In genomic region chr11:44774131-44774530, GRCh38 we compare ENCODE assay signal across 15 cellular contexts. TPM values are rescaled to one million over a fixed set of nuclear protein-coding genes. Genes with fewer than 3 reads are reported as not detected.
DNase-seq lines count a peak whose midpoint lies in the region; ATAC-seq and TF ChIP-seq lines count a peak whose summit lies in the region.
"Had no signal": no experiment of that assay in that cellular context is flagged by ENCODE, and none has a peak within 500 bp of the region (broad histone marks: within the 10 kb centered on the region; RNA-seq: fewer than 3 reads in every experiment).

No MANE protein-coding gene starts in this region.

- ATAC-seq in heart left ventricle, result peak; percentile 84 to 91 (median 90)
- ATAC-seq in HG03565 (IDR thresholded peaks at IDR 0.05; ENCODE audit: unreplicated experiment), result no peak
- ATAC-seq in GM21447 (IDR thresholded peaks at IDR 0.05; ENCODE audit: unreplicated experiment), result no peak
- ATAC-seq in GM19395 (IDR thresholded peaks at IDR 0.05; ENCODE audit: unreplicated experiment), result no peak

- intact Hi-C loops in heart left ventricle (cut with DNase I) (loop anchor here in 8 of 10 donors (2.0 to 10.0 kb wide), 9 partner anchors 42 to 152 kb away; partner anchors contain the start of gene TSPAN18 (in 1 of the 8)), posterior vena cava (cut with DNase I) (no loop called here)

- TF ChIP-seq POLR2A in heart left ventricle (IDR thresholded peaks at IDR 0.05), result no peak

- 4 to 12% (median 9%) methylated on average over 1 of the region's 1 CpG for WGBS in heart left ventricle, 4 donors

- peak overlapping the region in 1 of 11 experiments; percentile 2; a peak in 2 of 22 replicates for H3K9ac ChIP-seq in BLaER1 treated with 17β-estradiol and CSF1 and Interleukin-3, amounts not matched to agents 10 nM and 100 nM

- H3K9me3 ChIP-seq in BLaER1 treated with 17β-estradiol and CSF1 and Interleukin-3, amounts not matched to agents 10 nM and 100 nM (replicated peaks in 1 of 11), result no peaks in the 10 kb centered on the region
- no peaks in the 10 kb centered on the region for H3K9me3 ChIP-seq in heart left ventricle
- H3K9me3 ChIP-seq: SJSA1, thyroid gland had no signal

- H3K27ac ChIP-seq in BLaER1 treated with 17β-estradiol and CSF1 and Interleukin-3, amounts not matched to agents 10 nM and 100 nM, result no peak overlapping the region; a peak in 1 of 22 replicates
- peak overlapping the region; percentile 29 to 92 (median 75) for H3K27ac ChIP-seq in heart left ventricle
- H3K27ac ChIP-seq: SJSA1, thyroid gland had no signal

- H4K20me1 ChIP-seq in BLaER1 treated with 17β-estradiol and CSF1 and Interleukin-3, amounts not matched to agents 10 nM and 100 nM, result no peaks in the 10 kb centered on the region

- peaks cover 13 to 48% (median 42%) of the 10 kb centered on the region in 10 experiments for H3K4me1 ChIP-seq in BLaER1 treated with 17β-estradiol and CSF1 and Interleukin-3, amounts not matched to agents 10 nM and 100 nM
- peaks cover 7 to 88% (median 62%) of the 10 kb centered on the region in 12 donors for H3K4me1 ChIP-seq in heart left ventricle

- DNase-seq in NCI-H82 (lab: John Stamatoyannopoulos, UW), result peak; percentile 78
- DNase-seq in heart left ventricle, result peak; percentile 79 to 90 (median 85)
- peak; percentile 80 for DNase-seq in posterior vena cava (ENCODE audit: low spot score)
- DNase-seq in SKM-1 treated with dmso at 0.1 percent for 144 hours (lab: John Stamatoyannopoulos, UW; ENCODE audit: unreplicated experiment), result no peak
- DNase-seq: activated CD4-positive, alpha-beta T cell treated with anti-CD3 and anti-CD28 coated beads, Interleukin-2, amount 10 ng/mL, durations not matched to agents 7 days and 5 days; activated gamma-delta T cell; GF-D8; MM.1S; thyroid gland had no signal

- no peak for TF ChIP-seq CTCF in heart left ventricle (IDR thresholded peaks at IDR 0.05)

- no peaks in the 10 kb centered on the region for H3K36me3 ChIP-seq in BLaER1 treated with 17β-estradiol and CSF1 and Interleukin-3, amounts not matched to agents 10 nM and 100 nM
- no peaks in the 10 kb centered on the region for H3K36me3 ChIP-seq in heart left ventricle
- H3K36me3 ChIP-seq: SJSA1, thyroid gland had no signal

- peak overlapping the region; percentile 28 to 84 (median 73); a peak in 21 of 22 replicates for H3K4me2 ChIP-seq in BLaER1 treated with 17β-estradiol and CSF1 and Interleukin-3, amounts not matched to agents 10 nM and 100 nM

- H3K4me3 ChIP-seq in BLaER1 treated with 17β-estradiol and CSF1 and Interleukin-3, amounts not matched to agents 10 nM and 100 nM, result no peak overlapping the region
- no peak overlapping the region for H3K4me3 ChIP-seq in heart left ventricle
- H3K4me3 ChIP-seq: SJSA1, thyroid gland had no signal

- peaks cover 0 to 9% (median 0%) of the 10 kb centered on the region in 11 experiments; a peak in 1 of 22 replicates for H3K27me3 ChIP-seq in BLaER1 treated with 17β-estradiol and CSF1 and Interleukin-3, amounts not matched to agents 10 nM and 100 nM
- no peaks in the 10 kb centered on the region for H3K27me3 ChIP-seq in heart left ventricle
- H3K27me3 ChIP-seq: thyroid gland had no signal

RNA-seq across cellular contexts. Expression of gene TSPAN18, which starts 47.4 kb away (rescaled TPM):
- total RNA-seq in heart left ventricle, result 100 to 1,000 TPM in 4 of 9 donors, 10 to 100 TPM in 5; 47.6 to 151 (median 90.6) TPM
- polyA plus RNA-seq in heart left ventricle, result 10 to 100 TPM; 40.0 to 60.4 TPM
- total RNA-seq in posterior vena cava, result 10 to 100 TPM; 41.4 to 65.8 TPM
- total RNA-seq: NCI-H460 had no signal

Comparison
In these comparisons a context has a peak if more than half of its experiments do, and no peak if none do; other contexts are left out.
1. H3K27ac ChIP-seq: peak in heart left ventricle (12 of 12); none in BLaER1 treated with 17β-estradiol and CSF1 and Interleukin-3, amounts not matched to agents 10 nM and 100 nM (0 of 11).
2. ATAC-seq: peak in heart left ventricle (4 of 4); none in HG03565 (single experiment), GM21447 (single experiment) and GM19395 (single experiment).
3. intact Hi-C loops: an anchor here in heart left ventricle (2.0 to 10.0 kb wide); none called in posterior vena cava.